In genomic region chr15:77107531-77108355, GRCh38 we compare ENCODE assay signal across 8 cellular contexts. TPM values are rescaled to one million over a fixed set of nuclear protein-coding genes. Genes with fewer than 3 reads are reported as not detected.
DNase-seq lines count a peak whose midpoint lies in the region; ATAC-seq and TF ChIP-seq lines count a peak whose summit lies in the region.

No MANE protein-coding gene starts in this region.

- in situ Hi-C loops in SK-MEL-5 (cut with HindIII; ENCODE audit: low pct_unique_long_range_greater_than_20kb, low sequenced_read_pairs), result no loop called here

- DNase-seq in DMS79 (lab: John Stamatoyannopoulos, UW) (peak; percentile 1), Kasumi-1 (lab: John Stamatoyannopoulos, UW) (peak; percentile 31 to 44), SK-MEL-5 (ENCODE audit: low read depth, low spot score) (peak; percentile 68), iris pigment epithelial cell (ENCODE audit: low read depth) (peak; percentile 69)
- peak; percentile 17 to 23 for DNase-seq in stimulated activated CD4-positive, alpha-beta T cell treated with anti-CD3 and anti-CD28 coated beads, Interleukin-2, amount 100 ng/mL, for 48 hours

- H3K27ac Mint-ChIP-seq in brain, result peak overlapping the region; percentile 33 to 97 (median 81)

- no peaks in the 10 kb centered on the region for H3K36me3 Mint-ChIP-seq in brain

- peak; percentile 78 to 87 for TF ChIP-seq CTCF in brain (conservative IDR thresholded peaks at IDR 0.05)

- ATAC-seq in HG02884 (IDR thresholded peaks at IDR 0.05; ENCODE audit: unreplicated experiment) (no peak), GM19452 (IDR thresholded peaks at IDR 0.05; ENCODE audit: unreplicated experiment) (no peak)

- no peaks in the 10 kb centered on the region for H3K9me3 Mint-ChIP-seq in brain

- H3K27me3 Mint-ChIP-seq in brain, result no peaks in the 10 kb centered on the region

- peak overlapping the region in 2 of 5 experiments; percentile 25 to 35 for H3K4me3 Mint-ChIP-seq in brain

- H3K4me1 Mint-ChIP-seq in brain, result peaks cover 67% of the 10 kb centered on the region

RNA-seq across cellular contexts. Expression of gene TSPAN3, which starts 36.8 kb away (rescaled TPM):
- 460 and 489 TPM in 2 replicates for total RNA-seq in SK-MEL-5 (2014; rRNA removed; shearing (Covaris generic))
- 578 and 652 TPM in 2 replicates for polyA plus RNA-seq in SK-MEL-5 (2015; cell fraction: cytosol; rRNA removed)
- polyA plus RNA-seq in SK-MEL-5 (2015; cell fraction: nucleus; rRNA removed), result 78.6 and 136 TPM in 2 replicates
- polyA plus RNA-seq in brain (ENCODE audit: insufficient read depth, low read depth, low replicate concordance), result 206 TPM

Comparison
In these comparisons a context has a peak if more than half of its experiments do, and no peak if none do; other contexts are left out.
1. DNase-seq: peak in every context shown above with its lines; median percentile 69 in iris pigment epithelial cell; 68 in SK-MEL-5; 38 in Kasumi-1; 20 in stimulated activated CD4-positive, alpha-beta T cell treated with anti-CD3 and anti-CD28 coated beads, Interleukin-2, amount 100 ng/mL, for 48 hours; 1 in DMS79.